Comparison of ENCODE assay signal across 24 cellular contexts in the genomic region with DNA sequence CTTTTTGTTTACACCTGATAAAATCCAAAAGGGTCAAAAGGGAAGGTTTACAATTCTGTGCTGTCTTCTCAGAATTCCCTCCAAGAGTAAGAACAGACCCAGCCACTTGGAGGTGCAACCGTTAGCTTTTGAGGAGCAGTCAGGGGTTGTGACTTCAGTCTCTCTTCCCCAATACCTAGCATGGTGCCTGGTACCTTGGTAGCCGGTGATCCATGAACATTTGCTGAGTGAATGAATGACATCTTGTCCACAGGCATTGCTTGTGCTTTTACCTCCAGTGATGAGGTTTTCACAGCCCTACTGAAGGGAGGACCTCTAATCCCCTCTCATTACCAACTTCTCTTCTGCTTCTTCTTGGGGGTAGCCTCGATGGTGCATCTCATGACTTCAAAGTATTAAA. TPM values are rescaled to one million over a fixed set of nuclear protein-coding genes. Genes with fewer than 3 reads are reported as not detected.
DNase-seq lines count a peak whose midpoint lies in the region; ATAC-seq and TF ChIP-seq lines count a peak whose summit lies in the region.
"Had no signal": no experiment of that assay in that cellular context is flagged by ENCODE, and none has a peak within 500 bp of the region (broad histone marks: within the 10 kb centered on the region; RNA-seq: fewer than 3 reads in every experiment).

No MANE protein-coding gene starts in this region.

- H3K9me3 Mint-ChIP-seq in activated CD4-positive, alpha-beta T cell treated with anti-CD3 and anti-CD28 coated beads for 36 hours (ENCODE audit: low read depth), result no peaks in the 10 kb centered on the region
- H3K9me3 Mint-ChIP-seq in activated CD8-positive, alpha-beta T cell treated with anti-CD3 and anti-CD28 coated beads, Interleukin-2, amount 10 ng/mL, durations not matched to agents 7 days and 5 days (ENCODE audit: insufficient read depth), result no peaks in the 10 kb centered on the region
- no peaks in the 10 kb centered on the region for H3K9me3 Mint-ChIP-seq in immature natural killer cell
- H3K9me3 Mint-ChIP-seq in H9, result peaks cover 5 to 10% of the 10 kb centered on the region in 2 experiments; a peak in 4 of 5 replicates

- H3K4me1 ChIP-seq in DND-41 (ENCODE audit: insufficient read depth, low read length) (peaks cover 73% of the 10 kb centered on the region), H9 (ENCODE audit: insufficient read depth, low read length) (no peaks in the 10 kb centered on the region), tibial artery (no peaks in the 10 kb centered on the region)
- H3K4me1 ChIP-seq: HAP-1, SJSA1 had no signal

- H4K20me1 ChIP-seq in DND-41 (ENCODE audit: insufficient read depth, low read length) (peaks cover 16% of the 10 kb centered on the region), H9 (ENCODE audit: control insufficient read depth, insufficient read depth, insufficient read length) (no peaks in the 10 kb centered on the region)

- H3K27me3 ChIP-seq in DND-41 (ENCODE audit: insufficient read depth, low read length, poor library complexity) (no peaks in the 10 kb centered on the region), H9 (ENCODE audit: insufficient read depth, low read length) (peaks cover 22% of the 10 kb centered on the region), tibial artery (peaks cover 0 to 10% of the 10 kb centered on the region in 2 donors)
- H3K27me3 ChIP-seq: ovary had no signal

- WGBS in H9 (ENCODE audit: extremely low coverage, insufficient read length, low lambda C conversion rate), result no CpG with 5 or more reads among the region's 3 CpGs

- no peak overlapping the region for H2AFZ ChIP-seq in DND-41 (ENCODE audit: low read depth, low read length)
- no peak overlapping the region for H2AFZ ChIP-seq in H9 (ENCODE audit: low read length)

- H3K23me2 ChIP-seq in H9 (ENCODE audit: insufficient read length, low read depth, low read length, poor library complexity, severe bottlenecking), result no peaks in the 10 kb centered on the region

- H3K79me2 ChIP-seq in DND-41 (ENCODE audit: insufficient read depth, low read length) (peaks cover 53% of the 10 kb centered on the region), H9 (ENCODE audit: insufficient read depth, low read length) (no peaks in the 10 kb centered on the region)

- H3K9me3 ChIP-seq in DND-41 (ENCODE audit: insufficient read depth, low read length, severe bottlenecking) (no peaks in the 10 kb centered on the region), H9 (ENCODE audit: control insufficient read depth, low read depth, low read length) (no peaks in the 10 kb centered on the region), tibial artery (no peaks in the 10 kb centered on the region)
- H3K9me3 ChIP-seq: HAP-1, heart left ventricle, ovary, SJSA1, spleen had no signal

- peak overlapping the region; percentile 54 for H3K4me2 ChIP-seq in DND-41 (ENCODE audit: insufficient read depth, low read length)
- no peak overlapping the region for H3K4me2 ChIP-seq in H9 (ENCODE audit: insufficient read depth, insufficient read length, low read length)

- no peak for ATAC-seq in activated CD4-positive, alpha-beta T cell treated with anti-CD3 and anti-CD28 coated beads for 36 hours
- no peak for ATAC-seq in DND-41 (ENCODE audit: insufficient read depth, low read depth)
- no peak for ATAC-seq in activated CD8-positive, alpha-beta T cell treated with anti-CD3 and anti-CD28 coated beads, Interleukin-2, amount 10 ng/mL, durations not matched to agents 7 days and 5 days
- ATAC-seq: heart left ventricle had no signal

- H2BK120ac ChIP-seq in H9 (ENCODE audit: low read depth, low read length, poor library complexity, severe bottlenecking), result no peak overlapping the region

- H3T11ph ChIP-seq in H9 (ENCODE audit: low read length), result no peak overlapping the region

- no peak overlapping the region for H3K14ac ChIP-seq in H9 (ENCODE audit: insufficient read depth, low read length)

- TF ChIP-seq CTCF in DND-41 (IDR thresholded peaks at IDR 0.05; ENCODE audit: borderline replicate concordance, extremely low read depth, low read length, poor library complexity, severe bottlenecking), result peak; percentile 7
- no peak for TF ChIP-seq CTCF in H9 (conservative IDR thresholded peaks at IDR 0.05)
- no peak for TF ChIP-seq CTCF in tibial artery (IDR thresholded peaks at IDR 0.05)

- intact Hi-C loops in activated CD4-positive, alpha-beta T cell treated with anti-CD3 and anti-CD28 coated beads for 36 hours (cut with DNase I, micrococcal nuclease), result loop anchor here (2.0 to 10.0 kb wide), 3 partner anchors 64 to 1450 kb away; partner anchors contain the start of gene ZNF644 (in 1 of the 2)
- intact Hi-C loops in tibial artery (cut with DNase I; ENCODE audit: low total_unique reads), result no loop called here

- H3K36me3 Mint-ChIP-seq in activated CD4-positive, alpha-beta T cell treated with anti-CD3 and anti-CD28 coated beads for 36 hours (ENCODE audit: low read depth), result peaks cover 78% of the 10 kb centered on the region
- peaks cover 85% of the 10 kb centered on the region for H3K36me3 Mint-ChIP-seq in activated CD8-positive, alpha-beta T cell treated with anti-CD3 and anti-CD28 coated beads, Interleukin-2, amount 10 ng/mL, durations not matched to agents 7 days and 5 days (ENCODE audit: low read depth)
- H3K36me3 Mint-ChIP-seq in immature natural killer cell (peaks cover 24 to 59% (median 26%) of the 10 kb centered on the region in 3 donors), H9 (ENCODE audit: insufficient read depth in 1 of 3, low read depth in 3 of 3) (peaks cover 0 to 2% (median 0%) of the 10 kb centered on the region in 3 experiments; a peak in 2 of 7 replicates)

- peaks cover 82% of the 10 kb centered on the region for H3K4me1 Mint-ChIP-seq in activated CD4-positive, alpha-beta T cell treated with anti-CD3 and anti-CD28 coated beads for 36 hours
- H3K4me1 Mint-ChIP-seq in activated CD8-positive, alpha-beta T cell treated with anti-CD3 and anti-CD28 coated beads, Interleukin-2, amount 10 ng/mL, durations not matched to agents 7 days and 5 days (ENCODE audit: low read depth), result peaks cover 82% of the 10 kb centered on the region
- H3K4me1 Mint-ChIP-seq in immature natural killer cell, result peaks cover 52 to 85% of the 10 kb centered on the region in 2 donors
- H3K4me1 Mint-ChIP-seq in H9, result peaks cover 6 to 28% of the 10 kb centered on the region in 2 experiments

- peak overlapping the region in 1 of 2 experiments; percentile 8; a peak in 1 of 4 replicates for H3K4me3 ChIP-seq in DND-41 (ENCODE audit: low read depth in 1 of 2, low read length in 2 of 2)
- no peak overlapping the region for H3K4me3 ChIP-seq in tibial artery
- H3K4me3 ChIP-seq: dorsolateral prefrontal cortex, HAP-1, heart left ventricle, ovary, SJSA1, spleen had no signal

- peak overlapping the region; percentile 92 for H3K27ac ChIP-seq in DND-41 (ENCODE audit: low read length)
- H3K27ac ChIP-seq in H9 (ENCODE audit: insufficient read length, low read depth, low read length), result no peak overlapping the region
- no peak overlapping the region for H3K27ac ChIP-seq in tibial artery
- H3K27ac ChIP-seq: dorsolateral prefrontal cortex, heart left ventricle, ovary, SJSA1, WERI-Rb-1 had no signal

- no peak overlapping the region for H3K23ac ChIP-seq in H9 (ENCODE audit: insufficient read length, low read depth, low read length)

- H3K36me3 ChIP-seq in DND-41 (ENCODE audit: insufficient read depth, low read length) (peaks cover 83% of the 10 kb centered on the region), tibial artery (no peaks in the 10 kb centered on the region)
- H3K36me3 ChIP-seq: HAP-1, heart left ventricle, ovary, SJSA1, WERI-Rb-1 had no signal

- H3K27ac Mint-ChIP-seq in activated CD4-positive, alpha-beta T cell treated with anti-CD3 and anti-CD28 coated beads for 36 hours, result peak overlapping the region; percentile 92
- H3K27ac Mint-ChIP-seq in activated CD8-positive, alpha-beta T cell treated with anti-CD3 and anti-CD28 coated beads, Interleukin-2, amount 10 ng/mL, durations not matched to agents 7 days and 5 days, result peak overlapping the region; percentile 79
- peak overlapping the region in 5 of 6 donors; percentile 59 to 88 (median 78) for H3K27ac Mint-ChIP-seq in immature natural killer cell
- no peak overlapping the region for H3K27ac Mint-ChIP-seq in H9
- H3K27ac Mint-ChIP-seq: B cell had no signal

- H3K18ac ChIP-seq in H9 (ENCODE audit: insufficient read length, low read depth, low read length), result no peak overlapping the region

- H2BK12ac ChIP-seq in H9 (ENCODE audit: insufficient read length, low read depth, low read length), result no peak overlapping the region

- no peak overlapping the region for H4K91ac ChIP-seq in H9 (ENCODE audit: insufficient read length, low read depth, low read length)

- H4K8ac ChIP-seq in H9 (replicated peaks; ENCODE audit: insufficient read length, low read depth, low read length), result no peak overlapping the region

- peak overlapping the region; percentile 18 for H3K4me3 Mint-ChIP-seq in activated CD4-positive, alpha-beta T cell treated with anti-CD3 and anti-CD28 coated beads for 36 hours
- no peak overlapping the region for H3K4me3 Mint-ChIP-seq in activated CD8-positive, alpha-beta T cell treated with anti-CD3 and anti-CD28 coated beads, Interleukin-2, amount 10 ng/mL, durations not matched to agents 7 days and 5 days
- H3K4me3 Mint-ChIP-seq in immature natural killer cell, result peak overlapping the region in 1 of 5 donors; percentile 11
- H3K4me3 Mint-ChIP-seq in H9, result no peak overlapping the region
- H3K4me3 Mint-ChIP-seq: B cell had no signal

- H3K79me1 ChIP-seq in H9 (ENCODE audit: insufficient read depth, low read depth, low read length, poor library complexity, severe bottlenecking), result no peaks in the 10 kb centered on the region

- peak overlapping the region; percentile 41; the same call in 1 of the 2 replicates for H3K9ac ChIP-seq in DND-41 (ENCODE audit: low read depth, low read length)
- H3K9ac ChIP-seq in H9 (ENCODE audit: extremely low read depth, insufficient read length, low read length), result no peak overlapping the region

- CTCF ChIA-PET in activated CD4-positive, alpha-beta T cell treated with anti-CD3 and anti-CD28 coated beads for 36 hours (lab: Charles Lee), result interaction anchor here (0.9 to 3.5 kb wide), 7 partner anchors 10 to 177 kb away, joined by 3 to 42 read pairs (median 5); partner anchors contain the start of genes GFI1 and GLMN
- CTCF ChIA-PET in activated CD8-positive, alpha-beta T cell treated with anti-CD3 and anti-CD28 coated beads, Interleukin-2, amount 10 ng/mL, durations not matched to agents 7 days and 5 days (lab: Charles Lee), result interaction anchor here (1.1 to 5.6 kb wide), 10 partner anchors 9 to 184 kb away, joined by 3 to 57 read pairs (median 4); partner anchors contain the start of gene GFI1

- H4K5ac ChIP-seq in H9 (ENCODE audit: insufficient read length, low read depth, low read length), result no peak overlapping the region

- no peak overlapping the region for H2BK5ac ChIP-seq in H9 (ENCODE audit: insufficient read length, low read length)

- H3K4ac ChIP-seq in H9 (ENCODE audit: low read depth, low read length), result no peak overlapping the region

- no peak for DNase-seq in activated CD4-positive, alpha-beta T cell treated with anti-CD3 and anti-CD28 coated beads for 36 hours
- DNase-seq in activated CD4-positive, alpha-beta T cell treated with anti-CD3 and anti-CD28 coated beads, Interleukin-2, amount 50 U/mL, for 48 hours, result no peak
- DNase-seq in DND-41 (peak; percentile 6), immature natural killer cell (no peak), H9 (no peak), NCI-H128 (lab: John Stamatoyannopoulos, UW; ENCODE audit: unreplicated experiment) (no peak), tibial artery (no peak)
- DNase-seq in activated CD8-positive, alpha-beta T cell treated with anti-CD3 and anti-CD28 coated beads, Interleukin-2, amount 10 ng/mL, durations not matched to agents 7 days and 5 days, result peak; percentile 23
- DNase-seq: activated CD4-positive, alpha-beta T cell treated with anti-CD3 and anti-CD28 coated beads, Interleukin-2, amount 50 U/mL, for 4 hours; anterior cingulate cortex; dorsolateral prefrontal cortex; heart left ventricle; IMR-90; mesendoderm; NCI-H146; NCI-H510A; ovary; spleen; stimulated activated CD4-positive, alpha-beta T cell treated with anti-CD3 and anti-CD28 coated beads, Interleukin-4, amount 100 ng/mL, for 1 hour; WERI-Rb-1 had no signal

- H2AK5ac ChIP-seq in H9 (ENCODE audit: insufficient read length, low read length), result no peak overlapping the region

- no peak overlapping the region for H2BK20ac ChIP-seq in H9 (ENCODE audit: low read depth, low read length, poor library complexity, severe bottlenecking)

- no peak overlapping the region for H3K56ac ChIP-seq in H9 (ENCODE audit: insufficient read length, low read depth, low read length)

- POLR2A ChIA-PET in activated CD4-positive, alpha-beta T cell treated with anti-CD3 and anti-CD28 coated beads for 36 hours (lab: Charles Lee), result interaction anchor here (1.9 to 3.3 kb wide), 2 partner anchors 10 to 63 kb away, joined by 20 to 72 read pairs; partner anchors contain the start of gene GFI1
- POLR2A ChIA-PET in activated CD8-positive, alpha-beta T cell treated with anti-CD3 and anti-CD28 coated beads, Interleukin-2, amount 10 ng/mL, durations not matched to agents 7 days and 5 days (lab: Charles Lee), result interaction anchor here (0.9 to 4.6 kb wide), 5 partner anchors 7 to 13 kb away, joined by 3 to 69 read pairs (median 4); partner anchors contain the start of gene GFI1

- H3K27me3 Mint-ChIP-seq in activated CD4-positive, alpha-beta T cell treated with anti-CD3 and anti-CD28 coated beads for 36 hours, result no peaks in the 10 kb centered on the region
- H3K27me3 Mint-ChIP-seq in activated CD8-positive, alpha-beta T cell treated with anti-CD3 and anti-CD28 coated beads, Interleukin-2, amount 10 ng/mL, durations not matched to agents 7 days and 5 days (ENCODE audit: low read depth), result no peaks in the 10 kb centered on the region
- H3K27me3 Mint-ChIP-seq in immature natural killer cell (ENCODE audit: low read depth in 3 of 3) (peaks cover 6 to 12% (median 6%) of the 10 kb centered on the region in 3 donors), H9 (ENCODE audit: low read depth) (peaks cover 74% of the 10 kb centered on the region)
- H3K27me3 Mint-ChIP-seq: B cell had no signal

- no peak overlapping the region for H2BK15ac ChIP-seq in H9 (ENCODE audit: low read depth, low read length)

RNA-seq across cellular contexts. Expression of gene GFI1, which starts 11.7 kb away (rescaled TPM):
- total RNA-seq in activated CD4-positive, alpha-beta T cell treated with anti-CD3 and anti-CD28 coated beads for 36 hours, result 10 to 100 TPM; 47.7 to 53.7 TPM
- 10 to 100 TPM; 47.6 to 48.3 TPM for total RNA-seq in activated CD8-positive, alpha-beta T cell treated with anti-CD3 and anti-CD28 coated beads, Interleukin-2, amount 10 ng/mL, durations not matched to agents 7 days and 5 days
- 10 to 100 TPM; 17.8 to 47.4 (median 27.2) TPM for polyA plus RNA-seq in immature natural killer cell
- total RNA-seq in H9 (2021), result 0.11 TPM in 1 of 2 replicates, not detected in the other
- total RNA-seq: MCF 10A, SJSA1 had no signal

Comparison
In these comparisons a context has a peak if more than half of its experiments do, and no peak if none do; other contexts are left out.
1. DNase-seq: peak in DND-41 (single experiment) and activated CD8-positive, alpha-beta T cell treated with anti-CD3 and anti-CD28 coated beads, Interleukin-2, amount 10 ng/mL, durations not matched to agents 7 days and 5 days (single experiment); none in activated CD4-positive, alpha-beta T cell treated with anti-CD3 and anti-CD28 coated beads for 36 hours (single experiment), activated CD4-positive, alpha-beta T cell treated with anti-CD3 and anti-CD28 coated beads, Interleukin-2, amount 50 U/mL, for 48 hours (0 of 2), immature natural killer cell (0 of 3), H9 (single experiment), NCI-H128 (single experiment) and tibial artery (0 of 2).
2. H3K27ac Mint-ChIP-seq: peak in activated CD4-positive, alpha-beta T cell treated with anti-CD3 and anti-CD28 coated beads for 36 hours (single experiment), activated CD8-positive, alpha-beta T cell treated with anti-CD3 and anti-CD28 coated beads, Interleukin-2, amount 10 ng/mL, durations not matched to agents 7 days and 5 days (single experiment) and immature natural killer cell (5 of 6); none in H9 (0 of 3).
3. RNA of gene GFI1, which starts 11.7 kb away (total RNA-seq): 47.7 to 53.7 TPM in activated CD4-positive, alpha-beta T cell treated with anti-CD3 and anti-CD28 coated beads for 36 hours and 47.6 to 48.3 TPM in activated CD8-positive, alpha-beta T cell treated with anti-CD3 and anti-CD28 coated beads, Interleukin-2, amount 10 ng/mL, durations not matched to agents 7 days and 5 days; 0.11 TPM in H9; every median in the first group is over 10 times any median in the second.